ENCODE assay signal across 8 cellular contexts in the genomic region with DNA sequence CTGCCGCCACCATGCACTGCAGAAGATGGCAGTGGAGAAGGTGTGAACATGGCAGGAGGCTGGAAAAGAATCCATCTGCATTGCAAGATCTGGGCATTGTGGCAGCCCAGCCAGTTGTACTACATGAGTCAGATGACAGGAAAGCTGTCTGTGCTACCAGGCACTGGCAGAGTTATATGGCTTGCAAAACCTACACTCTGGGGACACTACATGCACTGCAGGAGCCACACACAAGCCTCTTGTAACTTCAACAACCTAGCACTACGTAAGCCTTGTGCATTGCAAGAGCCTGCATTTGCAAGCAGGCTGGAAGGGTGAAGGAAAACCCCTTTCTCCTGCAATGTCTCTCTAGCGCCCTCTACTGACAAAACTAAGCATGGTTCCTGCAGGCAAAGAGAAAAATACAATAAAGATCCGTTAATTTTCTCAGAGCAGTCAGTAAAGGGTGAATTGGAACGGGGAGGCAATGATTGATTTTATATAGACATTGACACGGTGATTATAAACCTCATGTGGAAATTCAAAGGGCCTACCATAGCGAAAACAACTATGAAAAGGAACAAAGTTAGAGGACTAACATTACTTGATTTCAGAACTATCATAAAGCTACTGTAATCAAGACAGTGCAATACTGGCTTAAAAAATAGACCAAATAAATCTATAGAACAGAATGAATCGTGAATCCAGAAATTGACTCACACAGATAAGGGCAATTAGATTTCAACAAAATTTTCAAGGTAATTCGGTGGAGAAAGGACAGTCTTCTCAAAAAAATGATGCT. TPM values are rescaled to one million over a fixed set of nuclear protein-coding genes. Genes with fewer than 3 reads are reported as not detected.
A peak's percentile ranks its signal among the peaks of the same experiment; 100 is the strongest.
DNase-seq lines count a peak whose midpoint lies in the region; ATAC-seq and TF ChIP-seq lines count a peak whose summit lies in the region.

No MANE protein-coding gene starts in this region.

- DNase-seq in BJ (ENCODE audit: low read depth) (no peak), NCI-H345 (lab: John Stamatoyannopoulos, UW) (peak; percentile 68), ecto neural progenitor cell (ENCODE audit: low spot score) (peak; percentile 57), medulla oblongata (ENCODE audit: extremely low spot score) (peak; percentile 82)
- peak; percentile 59 for DNase-seq in activated CD4-positive, alpha-beta T cell treated with anti-CD3 and anti-CD28 coated beads for 48 hours
- peak; percentile 50 to 66 for DNase-seq in stimulated activated naive CD8-positive, alpha-beta T cell treated with anti-CD3 and anti-CD28 coated beads, Interleukin-15, amount 100 ng/mL, for 72 hours

- CTCF ChIA-PET in BJ (lab: Yijun Ruan, JAX): interaction anchor here (0.6 to 2.7 kb wide), 38 partner anchors 9 to 853 kb away, joined by 3 to 29 read pairs (median 3); a partner anchor contains a TSS

- H3K27me3 ChIP-seq in BJ (ENCODE audit: control insufficient read depth, insufficient read depth, low read length): no peaks in the 10 kb centered on the region

- POLR2A ChIA-PET in BJ (lab: Charles Lee): no interaction called here

- peak; percentile 86 for ATAC-seq in GM18868 (IDR thresholded peaks at IDR 0.05; ENCODE audit: unreplicated experiment)
- peak; percentile 88 for ATAC-seq in HG03095 (IDR thresholded peaks at IDR 0.05; ENCODE audit: unreplicated experiment)
- ATAC-seq in stimulated activated naive CD8-positive, alpha-beta T cell treated with anti-CD3 and anti-CD28 coated beads, Interleukin-15, amount 100 ng/mL, for 72 hours: peak; percentile 83

- no peak overlapping the region for H3K27ac Mint-ChIP-seq in stimulated activated naive CD8-positive, alpha-beta T cell treated with anti-CD3 and anti-CD28 coated beads, Interleukin-15, amount 100 ng/mL, for 72 hours

- H3K4me3 ChIP-seq in BJ (ENCODE audit: low read depth, low read length): no peak overlapping the region

- TF ChIP-seq CTCF in BJ (IDR thresholded peaks at IDR 0.05; ENCODE audit: insufficient read depth, low read depth, low read length): peak; percentile 99

- H3K4me3 Mint-ChIP-seq in stimulated activated naive CD8-positive, alpha-beta T cell treated with anti-CD3 and anti-CD28 coated beads, Interleukin-15, amount 100 ng/mL, for 72 hours: no peak overlapping the region

- no peaks in the 10 kb centered on the region for H3K27me3 Mint-ChIP-seq in stimulated activated naive CD8-positive, alpha-beta T cell treated with anti-CD3 and anti-CD28 coated beads, Interleukin-15, amount 100 ng/mL, for 72 hours

- peaks cover 15% of the 10 kb centered on the region for H3K4me1 Mint-ChIP-seq in stimulated activated naive CD8-positive, alpha-beta T cell treated with anti-CD3 and anti-CD28 coated beads, Interleukin-15, amount 100 ng/mL, for 72 hours

- H3K9me3 Mint-ChIP-seq in stimulated activated naive CD8-positive, alpha-beta T cell treated with anti-CD3 and anti-CD28 coated beads, Interleukin-15, amount 100 ng/mL, for 72 hours: no peaks in the 10 kb centered on the region

- H3K36me3 ChIP-seq in BJ (ENCODE audit: control insufficient read depth, insufficient read depth, low read length): no peaks in the 10 kb centered on the region

RNA-seq across cellular contexts. Expression of a gene that starts 26.2 kb away (rescaled TPM):
- polyA plus RNA-seq in BJ (2011; rRNA removed): 0.52 and 1.1 TPM in 2 replicates
- polyA minus RNA-seq in BJ (2011; rRNA and poly(A)+ RNA removed): not detected in 2 replicates
